10 cellular contexts compared by ENCODE assay signal in genomic region chr17:40530988-40531971, GRCh38. TPM values are rescaled to one million over a fixed set of nuclear protein-coding genes. Genes with fewer than 3 reads are reported as not detected.
DNase-seq lines count a peak whose midpoint lies in the region; ATAC-seq and TF ChIP-seq lines count a peak whose summit lies in the region.
"Had no signal": no experiment of that assay in that cellular context is flagged by ENCODE, and none has a peak within 500 bp of the region (broad histone marks: within the 10 kb centered on the region; RNA-seq: fewer than 3 reads in every experiment).

No MANE protein-coding gene starts in this region.

- ATAC-seq in HG02610 (IDR thresholded peaks at IDR 0.05; ENCODE audit: unreplicated experiment), result peak; percentile 67
- no peak for ATAC-seq in activated CD8-positive, alpha-beta T cell treated with anti-CD3 and anti-CD28 coated beads, Interleukin-2, amount 10 ng/mL, durations not matched to agents 7 days and 5 days
- ATAC-seq in HG03469 (IDR thresholded peaks at IDR 0.05; ENCODE audit: unreplicated experiment), result no peak
- ATAC-seq in GM21360 (IDR thresholded peaks at IDR 0.05; ENCODE audit: unreplicated experiment), result no peak

- no peaks in the 10 kb centered on the region for H3K9me3 ChIP-seq in esophagus squamous epithelium

- no peak overlapping the region for H3K4me3 Mint-ChIP-seq in activated CD8-positive, alpha-beta T cell treated with anti-CD3 and anti-CD28 coated beads, Interleukin-2, amount 10 ng/mL, durations not matched to agents 7 days and 5 days

- no peaks in the 10 kb centered on the region for H3K27me3 Mint-ChIP-seq in activated CD8-positive, alpha-beta T cell treated with anti-CD3 and anti-CD28 coated beads, Interleukin-2, amount 10 ng/mL, durations not matched to agents 7 days and 5 days (ENCODE audit: low read depth)

- TF ChIP-seq CTCF in esophagus squamous epithelium (IDR thresholded peaks at IDR 0.05), result no peak

- H3K4me1 ChIP-seq in esophagus squamous epithelium, result peaks cover 37 to 99% (median 51%) of the 10 kb centered on the region in 3 donors

- POLR2A ChIA-PET in activated CD8-positive, alpha-beta T cell treated with anti-CD3 and anti-CD28 coated beads, Interleukin-2, amount 10 ng/mL, durations not matched to agents 7 days and 5 days (lab: Charles Lee), result interaction anchor here (0.9 to 19.8 kb wide), 17 partner anchors 8 to 243 kb away, joined by 3 to 328 read pairs (median 5); partner anchors contain the start of genes CCR7, CDC6 and TOP2A

- peak overlapping the region; percentile 92 for H3K27ac Mint-ChIP-seq in activated CD8-positive, alpha-beta T cell treated with anti-CD3 and anti-CD28 coated beads, Interleukin-2, amount 10 ng/mL, durations not matched to agents 7 days and 5 days

- no peak for TF ChIP-seq POLR2A in esophagus squamous epithelium (IDR thresholded peaks at IDR 0.05)

- H3K36me3 Mint-ChIP-seq in activated CD8-positive, alpha-beta T cell treated with anti-CD3 and anti-CD28 coated beads, Interleukin-2, amount 10 ng/mL, durations not matched to agents 7 days and 5 days (ENCODE audit: low read depth), result peaks cover 18% of the 10 kb centered on the region

- H3K4me1 Mint-ChIP-seq in activated CD8-positive, alpha-beta T cell treated with anti-CD3 and anti-CD28 coated beads, Interleukin-2, amount 10 ng/mL, durations not matched to agents 7 days and 5 days (ENCODE audit: low read depth), result peaks cover 90% of the 10 kb centered on the region

- no peak for DNase-seq in activated CD8-positive, alpha-beta T cell treated with anti-CD3 and anti-CD28 coated beads, Interleukin-2, amount 10 ng/mL, durations not matched to agents 7 days and 5 days
- DNase-seq in esophagus squamous epithelium (lab: John Stamatoyannopoulos, UW) (no peak), kidney tubule cell (ENCODE audit: low spot score) (no peak), amniotic stem cell (lab: John Stamatoyannopoulos, UW) (no peak)
- DNase-seq in stimulated activated CD8-positive, alpha-beta memory T cell treated with anti-CD3 and anti-CD28 coated beads, Interleukin-4, amount 100 ng/mL, for 24 hours (ENCODE audit: low read depth), result peak; percentile 71

- no peak overlapping the region for H3K4me3 ChIP-seq in esophagus squamous epithelium

- no peaks in the 10 kb centered on the region for H3K27me3 ChIP-seq in esophagus squamous epithelium

- no peaks in the 10 kb centered on the region for H3K36me3 ChIP-seq in esophagus squamous epithelium

- intact Hi-C loops in esophagus squamous epithelium (cut with DNase I), result loop anchor here (5.0 kb wide), 1 partner anchor 89 kb away; the partner anchor contains the start of gene IGFBP4

- peak overlapping the region; percentile 20 to 91 (median 82) for H3K27ac ChIP-seq in esophagus squamous epithelium

- H3K9me3 Mint-ChIP-seq in activated CD8-positive, alpha-beta T cell treated with anti-CD3 and anti-CD28 coated beads, Interleukin-2, amount 10 ng/mL, durations not matched to agents 7 days and 5 days (ENCODE audit: insufficient read depth), result peaks cover 4% of the 10 kb centered on the region

- CTCF ChIA-PET in activated CD8-positive, alpha-beta T cell treated with anti-CD3 and anti-CD28 coated beads, Interleukin-2, amount 10 ng/mL, durations not matched to agents 7 days and 5 days (lab: Charles Lee), result interaction anchor here (0.7 to 26.8 kb wide), 39 partner anchors 8 to 242 kb away, joined by 3 to 618 read pairs (median 11); partner anchors contain the start of genes CCR7, GJD3, IGFBP4 and TNS4

- WGBS in esophagus squamous epithelium, 2 donors, result 54 to 67% methylated on average over 13 to 14 of the region's 15 CpGs

RNA-seq across cellular contexts. Expression of gene TNS4, which starts 29.9 kb away (rescaled TPM):
- 1 to 10 TPM; 8.4 to 9.0 TPM for total RNA-seq in activated CD8-positive, alpha-beta T cell treated with anti-CD3 and anti-CD28 coated beads, Interleukin-2, amount 10 ng/mL, durations not matched to agents 7 days and 5 days
- total RNA-seq in esophagus squamous epithelium, result 100 to 1,000 TPM in 1 of 4 donors, 10 to 100 TPM in 3; 34.6 to 104 (median 71.1) TPM
- total RNA-seq: fibroblast of villous mesenchyme had no signal

RNA-seq across cellular contexts. Expression of gene CCR7, which starts 34.0 kb away (rescaled TPM):
- total RNA-seq in activated CD8-positive, alpha-beta T cell treated with anti-CD3 and anti-CD28 coated beads, Interleukin-2, amount 10 ng/mL, durations not matched to agents 7 days and 5 days, result 100 to 1,000 TPM; 171 to 173 TPM
- under 1 TPM in 3 of 4 donors, not detected in 1; 0.12 to 0.95 (median 0.53) TPM for total RNA-seq in esophagus squamous epithelium
- total RNA-seq: fibroblast of villous mesenchyme, renal cortical epithelial cell had no signal

Comparison
In these comparisons a context has a peak if more than half of its experiments do, and no peak if none do; other contexts are left out.
1. RNA of gene CCR7, which starts 34.0 kb away (total RNA-seq): 171 to 173 TPM in activated CD8-positive, alpha-beta T cell treated with anti-CD3 and anti-CD28 coated beads, Interleukin-2, amount 10 ng/mL, durations not matched to agents 7 days and 5 days; 0.12 to 0.95 TPM in esophagus squamous epithelium; every median in the first group is over 10 times any median in the second.